Comparison of ENCODE assay signal across 10 cellular contexts in genomic region chr2:180033993-180034894, GRCh38. TPM values are rescaled to one million over a fixed set of nuclear protein-coding genes. Genes with fewer than 3 reads are reported as not detected.
DNase-seq lines count a peak whose midpoint lies in the region; ATAC-seq and TF ChIP-seq lines count a peak whose summit lies in the region.
"Had no signal": no experiment of that assay in that cellular context is flagged by ENCODE, and none has a peak within 500 bp of the region (broad histone marks: within the 10 kb centered on the region; RNA-seq: fewer than 3 reads in every experiment).

No MANE protein-coding gene starts in this region.

- no peak for TF ChIP-seq EP300 in Ishikawa (IDR thresholded peaks at IDR 0.05; ENCODE audit: borderline replicate concordance)

- TF ChIP-seq RAD21 in Ishikawa (IDR thresholded peaks at IDR 0.05; ENCODE audit: low read depth), result 0 out of 2 replicates have a peak, but pooled peaks have one; percentile 13

- TF ChIP-seq CTCF in C4-2B (conservative IDR thresholded peaks at IDR 0.05) (no peak), spleen (IDR thresholded peaks at IDR 0.05 in 8 of 11, conservative IDR thresholded peaks at IDR 0.05 in 3 of 11) (no peak)

- H3K4me1 ChIP-seq in right cardiac atrium (ENCODE audit: control insufficient read depth, insufficient read depth, low read length), result peaks cover 1% of the 10 kb centered on the region
- H3K4me1 ChIP-seq in spleen, result no peaks in the 10 kb centered on the region

- H3K9me3 ChIP-seq in right cardiac atrium (ENCODE audit: control insufficient read depth, low read length), result no peaks in the 10 kb centered on the region
- peaks cover 0 to 13% (median 11%) of the 10 kb centered on the region in 8 donors for H3K9me3 ChIP-seq in spleen

- DNase-seq in RPMI7951 (ENCODE audit: low read depth) (peak; percentile 39), right cardiac atrium (peak in 1 of 3 donors; percentile 33), UCSD-AML1 (lab: John Stamatoyannopoulos, UW; ENCODE audit: unreplicated experiment) (no peak), spleen (no peak)
- DNase-seq: amygdala; stimulated activated CD4-positive, alpha-beta T cell treated with anti-CD3 and anti-CD28 coated beads, Interleukin-2, amount 100 ng/mL, for 48 hours had no signal

- 71% methylated on average over 5 of the region's 5 CpGs for WGBS in right cardiac atrium
- WGBS in spleen, 5 donors, result 73 to 78% (median 75%) methylated on average over 5 of the region's 5 CpGs

- no peak overlapping the region for H3K4me3 ChIP-seq in right cardiac atrium (ENCODE audit: low read length)
- H3K4me3 ChIP-seq in spleen, result no peak overlapping the region

- ATAC-seq in right cardiac atrium, result peak; percentile 47 to 71
- no peak for ATAC-seq in GM19023 (IDR thresholded peaks at IDR 0.05; ENCODE audit: unreplicated experiment)
- ATAC-seq in GM21423 (IDR thresholded peaks at IDR 0.05; ENCODE audit: unreplicated experiment), result no peak

- TF ChIP-seq POLR2A in spleen (IDR thresholded peaks at IDR 0.05), result no peak

- intact Hi-C loops in right cardiac atrium (cut with DNase I) (no loop called here), spleen (cut with DNase I; ENCODE audit: low total_unique reads) (no loop called here)

- H3K27ac ChIP-seq in C4-2B, result peak overlapping the region; percentile 58
- no peak overlapping the region for H3K27ac ChIP-seq in right cardiac atrium (ENCODE audit: low read length)
- no peak overlapping the region for H3K27ac ChIP-seq in spleen

- H3K27me3 ChIP-seq in right cardiac atrium (ENCODE audit: control insufficient read depth, insufficient read depth) (no peaks in the 10 kb centered on the region), spleen (replicated peaks in 1 of 7) (peaks cover 0 to 8% (median 0%) of the 10 kb centered on the region in 7 donors)

- no peaks in the 10 kb centered on the region for H3K36me3 ChIP-seq in spleen

TF ChIP-seq in Ishikawa, 13 proteins besides CTCF, POLR2A, EP300 and RAD21:
- peak; percentile 92 for TF ChIP-seq USF1 (IDR thresholded peaks at IDR 0.05)
- TF ChIP-seq MAX (IDR thresholded peaks at IDR 0.05), result peak; percentile 60; the same call in 1 of the 2 replicates
- no peak for TF ChIP-seq CREB1 (IDR thresholded peaks at IDR 0.05; ENCODE audit: low read depth)
- TF ChIP-seq TEAD4 (IDR thresholded peaks at IDR 0.05), result peak; percentile 43
- no peak for TF ChIP-seq EGR1 (IDR thresholded peaks at IDR 0.05)
- TF ChIP-seq CEBPB (IDR thresholded peaks at IDR 0.05), result no peak
- peak; percentile 83 for TF ChIP-seq NFIC (IDR thresholded peaks at IDR 0.05)
- TF ChIP-seq TCF12 (IDR thresholded peaks at IDR 0.05; ENCODE audit: low read depth), result peak; percentile 56; the same call in 1 of the 2 replicates
- TF ChIP-seq TAF1 (IDR thresholded peaks at IDR 0.05; ENCODE audit: low read depth), result peak; percentile 38; the same call in 1 of the 2 replicates

RNA-seq across cellular contexts. Expression of gene CWC22, which starts 27.1 kb away (rescaled TPM):
- total RNA-seq in RPMI7951 (2014; rRNA removed; shearing (Covaris generic)), result 15.5 and 21.7 TPM in 2 replicates
- total RNA-seq in right cardiac atrium, result 10 to 100 TPM; 14.2 to 15.6 (median 14.8) TPM
- polyA plus RNA-seq in right cardiac atrium, result 9.2 TPM
- 10 to 100 TPM; 19.8 to 31.7 (median 23.6) TPM for total RNA-seq in spleen
- polyA plus RNA-seq in spleen, result 10 to 100 TPM in 2 of 3 donors, 1 to 10 TPM in 1; 9.6 to 11.8 (median 11.1) TPM

Comparison
In these comparisons a context has a peak if more than half of its experiments do, and no peak if none do; other contexts are left out.
1. ATAC-seq: peak in right cardiac atrium (2 of 2); none in GM19023 (single experiment) and GM21423 (single experiment).